9 cellular contexts compared by ENCODE assay signal in the genomic region with DNA sequence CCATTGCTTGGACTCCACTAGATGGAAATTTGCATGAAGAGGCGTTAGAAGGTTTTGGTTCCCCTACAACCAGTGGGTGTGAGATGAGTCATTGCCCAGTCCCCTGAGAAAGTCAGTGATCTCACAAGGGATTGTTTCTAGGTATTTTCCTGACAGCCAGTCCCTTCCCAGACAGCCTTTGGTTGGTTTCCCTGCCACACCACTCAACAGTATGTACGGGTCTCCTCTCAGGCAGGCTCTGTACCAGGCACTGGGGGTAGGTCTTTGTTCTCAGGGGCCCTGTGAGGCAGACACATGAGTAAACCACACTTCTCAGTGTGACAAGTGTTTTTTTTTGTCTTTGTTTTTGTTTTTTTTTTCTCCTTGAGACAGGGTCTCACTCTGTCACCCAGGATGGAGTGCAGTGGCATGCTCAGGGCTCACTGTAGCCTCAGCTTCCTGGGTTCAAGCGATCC. TPM values are rescaled to one million over a fixed set of nuclear protein-coding genes. Genes with fewer than 3 reads are reported as not detected.
A peak's percentile ranks its signal among the peaks of the same experiment; 100 is the strongest.
DNase-seq lines count a peak whose midpoint lies in the region; ATAC-seq lines count a peak whose summit lies in the region.
"Had no signal": no experiment of that assay in that cellular context is flagged by ENCODE, and none has a peak within 500 bp of the region (broad histone marks: within the 10 kb centered on the region; RNA-seq: fewer than 3 reads in every experiment).

No MANE protein-coding gene starts in this region.

- H2BK15ac ChIP-seq in neuronal stem cell (ENCODE audit: low read length), result no peak overlapping the region

- CTCF ChIA-PET in activated naive CD4-positive, alpha-beta T cell treated with anti-CD3 and anti-CD28 coated beads for 36 hours (lab: Charles Lee), result interaction anchor here (1.8 kb wide), 1 partner anchor 20 kb away, joined by 4 read pairs; no protein-coding TSS in a partner anchor
- CTCF ChIA-PET in activated naive CD4-positive, alpha-beta T cell treated with anti-CD3 and anti-CD28 coated beads, Interleukin-2, amount 10 ng/mL, durations not matched to agents 7 days and 5 days (lab: Charles Lee), result no interaction called here
- CTCF ChIA-PET in activated CD8-positive, alpha-beta T cell treated with anti-CD3 and anti-CD28 coated beads, Interleukin-2, amount 10 ng/mL, durations not matched to agents 7 days and 5 days (lab: Charles Lee), result interaction anchor here (1.0 to 1.3 kb wide), 2 partner anchors 17 to 128 kb away, joined by 3 to 4 read pairs; no protein-coding TSS in a partner anchor

- POLR2A ChIA-PET in activated CD8-positive, alpha-beta T cell treated with anti-CD3 and anti-CD28 coated beads, Interleukin-2, amount 10 ng/mL, durations not matched to agents 7 days and 5 days (lab: Charles Lee), result no interaction called here

- H2AFZ ChIP-seq in neuronal stem cell (ENCODE audit: low read length), result no peak overlapping the region

- H3K4ac ChIP-seq in neuronal stem cell (ENCODE audit: low read length), result no peak overlapping the region

- H3K4me1 Mint-ChIP-seq in activated naive CD4-positive, alpha-beta T cell treated with anti-CD3 and anti-CD28 coated beads for 36 hours (ENCODE audit: low read depth), result peaks cover 41% of the 10 kb centered on the region
- peaks cover 22% of the 10 kb centered on the region for H3K4me1 Mint-ChIP-seq in activated naive CD4-positive, alpha-beta T cell treated with anti-CD3 and anti-CD28 coated beads, Interleukin-2, amount 10 ng/mL, durations not matched to agents 7 days and 5 days
- H3K4me1 Mint-ChIP-seq in activated CD8-positive, alpha-beta T cell treated with anti-CD3 and anti-CD28 coated beads, Interleukin-2, amount 10 ng/mL, durations not matched to agents 7 days and 5 days (ENCODE audit: low read depth), result peaks cover 40% of the 10 kb centered on the region

- no peaks in the 10 kb centered on the region for H3K27me3 Mint-ChIP-seq in activated naive CD4-positive, alpha-beta T cell treated with anti-CD3 and anti-CD28 coated beads for 36 hours (ENCODE audit: low read depth)
- H3K27me3 Mint-ChIP-seq in activated naive CD4-positive, alpha-beta T cell treated with anti-CD3 and anti-CD28 coated beads, Interleukin-2, amount 10 ng/mL, durations not matched to agents 7 days and 5 days, result peaks cover 6% of the 10 kb centered on the region
- no peaks in the 10 kb centered on the region for H3K27me3 Mint-ChIP-seq in activated CD8-positive, alpha-beta T cell treated with anti-CD3 and anti-CD28 coated beads, Interleukin-2, amount 10 ng/mL, durations not matched to agents 7 days and 5 days (ENCODE audit: low read depth)

- no peaks in the 10 kb centered on the region for H3K36me3 ChIP-seq in neuronal stem cell (replicated peaks in 1 of 2; ENCODE audit: control insufficient read depth in 2 of 2, insufficient read depth in 2 of 2, low read length in 2 of 2)

- no peak overlapping the region for H3K9ac ChIP-seq in neuronal stem cell (ENCODE audit: low read depth, low read length, poor library complexity)

- H3K23ac ChIP-seq in neuronal stem cell (ENCODE audit: low read depth, low read length, poor library complexity), result no peak overlapping the region

- DNase-seq in activated naive CD4-positive, alpha-beta T cell treated with anti-CD3 and anti-CD28 coated beads for 36 hours, result peak; percentile 80
- DNase-seq in activated naive CD4-positive, alpha-beta T cell treated with anti-CD3 and anti-CD28 coated beads, Interleukin-2, amount 10 ng/mL, durations not matched to agents 7 days and 5 days, result no peak
- DNase-seq in activated CD8-positive, alpha-beta T cell treated with anti-CD3 and anti-CD28 coated beads, Interleukin-2, amount 10 ng/mL, durations not matched to agents 7 days and 5 days, result peak; percentile 28
- DNase-seq in neuronal stem cell (ENCODE audit: low spot score) (no peak), left cardiac atrium (no peak), NCI-H1930 (lab: John Stamatoyannopoulos, UW) (no peak), right cardiac atrium (no peak)

- no peak overlapping the region for H2BK12ac ChIP-seq in neuronal stem cell (ENCODE audit: low read length)

- peak overlapping the region; percentile 19 for H3K4me3 Mint-ChIP-seq in activated naive CD4-positive, alpha-beta T cell treated with anti-CD3 and anti-CD28 coated beads for 36 hours
- H3K4me3 Mint-ChIP-seq in activated naive CD4-positive, alpha-beta T cell treated with anti-CD3 and anti-CD28 coated beads, Interleukin-2, amount 10 ng/mL, durations not matched to agents 7 days and 5 days, result no peak overlapping the region
- H3K4me3 Mint-ChIP-seq in activated CD8-positive, alpha-beta T cell treated with anti-CD3 and anti-CD28 coated beads, Interleukin-2, amount 10 ng/mL, durations not matched to agents 7 days and 5 days, result no peak overlapping the region
- H3K4me3 Mint-ChIP-seq: naive thymus-derived CD8-positive, alpha-beta T cell had no signal

- H3K27me3 ChIP-seq in neuronal stem cell (ENCODE audit: control insufficient read depth in 3 of 3, insufficient read depth in 3 of 3, low read depth in 1 of 3, low read length in 3 of 3), result peaks cover 3 to 46% (median 16%) of the 10 kb centered on the region in 3 experiments
- no peaks in the 10 kb centered on the region for H3K27me3 ChIP-seq in right cardiac atrium (ENCODE audit: control insufficient read depth, insufficient read depth)

- H2BK5ac ChIP-seq in neuronal stem cell (ENCODE audit: low read length), result no peak overlapping the region

- H3K79me1 ChIP-seq in neuronal stem cell (ENCODE audit: low read depth, low read length), result no peaks in the 10 kb centered on the region

- H3K36me3 Mint-ChIP-seq in activated naive CD4-positive, alpha-beta T cell treated with anti-CD3 and anti-CD28 coated beads for 36 hours (ENCODE audit: low read depth), result peaks cover 19% of the 10 kb centered on the region
- no peaks in the 10 kb centered on the region for H3K36me3 Mint-ChIP-seq in activated naive CD4-positive, alpha-beta T cell treated with anti-CD3 and anti-CD28 coated beads, Interleukin-2, amount 10 ng/mL, durations not matched to agents 7 days and 5 days
- peaks cover 12% of the 10 kb centered on the region for H3K36me3 Mint-ChIP-seq in activated CD8-positive, alpha-beta T cell treated with anti-CD3 and anti-CD28 coated beads, Interleukin-2, amount 10 ng/mL, durations not matched to agents 7 days and 5 days (ENCODE audit: low read depth)
- H3K36me3 Mint-ChIP-seq: naive thymus-derived CD8-positive, alpha-beta T cell had no signal

- H3K4me1 ChIP-seq in neuronal stem cell (ENCODE audit: control insufficient read depth in 2 of 2, insufficient read depth in 1 of 2, low read depth in 1 of 2, low read length in 2 of 2) (peaks cover 0 to 17% of the 10 kb centered on the region in 2 donors), right cardiac atrium (ENCODE audit: control insufficient read depth, insufficient read depth, low read length) (no peaks in the 10 kb centered on the region)

- H3K27ac ChIP-seq in neuronal stem cell (replicated peaks; ENCODE audit: low read length), result no peak overlapping the region
- H3K27ac ChIP-seq in right cardiac atrium (ENCODE audit: low read length), result no peak overlapping the region

- no peak overlapping the region for H4K8ac ChIP-seq in neuronal stem cell (ENCODE audit: low read depth, low read length)

- H3K9me3 Mint-ChIP-seq in activated naive CD4-positive, alpha-beta T cell treated with anti-CD3 and anti-CD28 coated beads for 36 hours, result no peaks in the 10 kb centered on the region
- H3K9me3 Mint-ChIP-seq in activated naive CD4-positive, alpha-beta T cell treated with anti-CD3 and anti-CD28 coated beads, Interleukin-2, amount 10 ng/mL, durations not matched to agents 7 days and 5 days, result no peaks in the 10 kb centered on the region
- H3K9me3 Mint-ChIP-seq in activated CD8-positive, alpha-beta T cell treated with anti-CD3 and anti-CD28 coated beads, Interleukin-2, amount 10 ng/mL, durations not matched to agents 7 days and 5 days (ENCODE audit: insufficient read depth), result no peaks in the 10 kb centered on the region
- H3K9me3 Mint-ChIP-seq: naive thymus-derived CD8-positive, alpha-beta T cell had no signal

- no peak overlapping the region for H3K4me2 ChIP-seq in neuronal stem cell (ENCODE audit: insufficient read depth, low read length, poor library complexity, severe bottlenecking)

- H3K18ac ChIP-seq in neuronal stem cell (ENCODE audit: low read length), result peak overlapping the region; percentile 4

- ATAC-seq in HG03066 (IDR thresholded peaks at IDR 0.05; ENCODE audit: low read depth, unreplicated experiment) (peak; percentile 66), left cardiac atrium (no peak), right cardiac atrium (no peak)
- ATAC-seq in activated CD8-positive, alpha-beta T cell treated with anti-CD3 and anti-CD28 coated beads, Interleukin-2, amount 10 ng/mL, durations not matched to agents 7 days and 5 days, result no peak
- ATAC-seq: naive thymus-derived CD8-positive, alpha-beta T cell had no signal

- H3K4me3 ChIP-seq in neuronal stem cell (ENCODE audit: low read length in 2 of 2), result no peak overlapping the region
- H3K4me3 ChIP-seq in right cardiac atrium (ENCODE audit: low read length), result no peak overlapping the region

- no peak overlapping the region for H2BK120ac ChIP-seq in neuronal stem cell (ENCODE audit: low read depth, low read length)

- H4K91ac ChIP-seq in neuronal stem cell (ENCODE audit: low read depth, low read length, poor library complexity), result no peak overlapping the region

- WGBS in neuronal stem cell (ENCODE audit: extremely low coverage in 2 of 2, insufficient read length in 2 of 2, insufficient replicate concordance in 1 of 2), 2 donors, result no CpG with 5 or more reads among the region's 3 CpGs
- 75% methylated on average over 3 of the region's 3 CpGs for WGBS in right cardiac atrium

- H3K9me3 ChIP-seq in neuronal stem cell (replicated peaks in 1 of 2; ENCODE audit: control insufficient read depth in 2 of 2, insufficient read depth in 1 of 2, low read depth in 1 of 2, low read length in 2 of 2) (no peaks in the 10 kb centered on the region), right cardiac atrium (ENCODE audit: control insufficient read depth, low read length) (no peaks in the 10 kb centered on the region)

- peak overlapping the region; percentile 74 for H3K27ac Mint-ChIP-seq in activated naive CD4-positive, alpha-beta T cell treated with anti-CD3 and anti-CD28 coated beads for 36 hours
- H3K27ac Mint-ChIP-seq in activated naive CD4-positive, alpha-beta T cell treated with anti-CD3 and anti-CD28 coated beads, Interleukin-2, amount 10 ng/mL, durations not matched to agents 7 days and 5 days, result no peak overlapping the region
- H3K27ac Mint-ChIP-seq in activated CD8-positive, alpha-beta T cell treated with anti-CD3 and anti-CD28 coated beads, Interleukin-2, amount 10 ng/mL, durations not matched to agents 7 days and 5 days, result no peak overlapping the region

- intact Hi-C loops in activated naive CD4-positive, alpha-beta T cell treated with anti-CD3 and anti-CD28 coated beads for 36 hours (cut with micrococcal nuclease), result loop anchor here (1.0 to 5.0 kb wide), 9 partner anchors 20 to 479 kb away; a partner anchor contains a TSS
- intact Hi-C loops in left cardiac atrium (cut with DNase I) (no loop called here), right cardiac atrium (cut with DNase I) (no loop called here)

- H2AK5ac ChIP-seq in neuronal stem cell (ENCODE audit: low read depth, low read length), result no peak overlapping the region

- H3K14ac ChIP-seq in neuronal stem cell (ENCODE audit: low read length), result no peak overlapping the region

RNA-seq across cellular contexts. Expression of a gene that starts 4.0 kb away (rescaled TPM):
- total RNA-seq in activated naive CD4-positive, alpha-beta T cell treated with anti-CD3 and anti-CD28 coated beads for 36 hours, result 10 to 100 TPM; 20.2 to 23.8 TPM
- total RNA-seq in activated CD8-positive, alpha-beta T cell treated with anti-CD3 and anti-CD28 coated beads, Interleukin-2, amount 10 ng/mL, durations not matched to agents 7 days and 5 days, result 10 to 100 TPM; 14.3 to 15.2 TPM
- polyA plus RNA-seq in neuronal stem cell (2013, experiment 1 of 2), result 0.28 TPM
- polyA plus RNA-seq in neuronal stem cell (2013, experiment 2 of 2), result 0.44 TPM
- total RNA-seq in left cardiac atrium (under 1 TPM in 1 of 2 donors, not detected in 1; 0.15 TPM), right cardiac atrium (under 1 TPM in 2 of 4 donors, not detected in 2; 0.06 to 0.31 TPM)
- 0.05 TPM for polyA plus RNA-seq in right cardiac atrium

RNA-seq across cellular contexts. Expression of a gene that starts 59.3 kb away (rescaled TPM):
- total RNA-seq in activated naive CD4-positive, alpha-beta T cell treated with anti-CD3 and anti-CD28 coated beads for 36 hours, result 10 to 100 TPM; 21.0 to 24.9 TPM
- total RNA-seq in activated CD8-positive, alpha-beta T cell treated with anti-CD3 and anti-CD28 coated beads, Interleukin-2, amount 10 ng/mL, durations not matched to agents 7 days and 5 days, result 10 to 100 TPM; 30.1 to 32.7 TPM
- 14.4 TPM for polyA plus RNA-seq in neuronal stem cell (2013, experiment 1 of 2)
- polyA plus RNA-seq in neuronal stem cell (2013, experiment 2 of 2), result 14.1 TPM
- total RNA-seq in left cardiac atrium (10 to 100 TPM; 27.6 to 34.4 TPM), right cardiac atrium (10 to 100 TPM; 24.7 to 42.7 (median 27.7) TPM)
- polyA plus RNA-seq in right cardiac atrium, result 31.7 TPM

Comparison
In these comparisons a context has a peak if more than half of its experiments do, and no peak if none do; other contexts are left out.
1. DNase-seq: peak in activated naive CD4-positive, alpha-beta T cell treated with anti-CD3 and anti-CD28 coated beads for 36 hours (single experiment) and activated CD8-positive, alpha-beta T cell treated with anti-CD3 and anti-CD28 coated beads, Interleukin-2, amount 10 ng/mL, durations not matched to agents 7 days and 5 days (single experiment); none in activated naive CD4-positive, alpha-beta T cell treated with anti-CD3 and anti-CD28 coated beads, Interleukin-2, amount 10 ng/mL, durations not matched to agents 7 days and 5 days (single experiment), neuronal stem cell (single experiment), left cardiac atrium (single experiment), NCI-H1930 (0 of 2) and right cardiac atrium (0 of 3).
2. RNA of a gene that starts 4.0 kb away (total RNA-seq): 20.2 to 23.8 TPM in activated naive CD4-positive, alpha-beta T cell treated with anti-CD3 and anti-CD28 coated beads for 36 hours and 14.3 to 15.2 TPM in activated CD8-positive, alpha-beta T cell treated with anti-CD3 and anti-CD28 coated beads, Interleukin-2, amount 10 ng/mL, durations not matched to agents 7 days and 5 days; 0.15 TPM in left cardiac atrium and 0.06 to 0.31 TPM in right cardiac atrium; every median in the first group is over 10 times any median in the second.